Comparison of ENCODE assay signal across 1 cellular context in the genomic region with DNA sequence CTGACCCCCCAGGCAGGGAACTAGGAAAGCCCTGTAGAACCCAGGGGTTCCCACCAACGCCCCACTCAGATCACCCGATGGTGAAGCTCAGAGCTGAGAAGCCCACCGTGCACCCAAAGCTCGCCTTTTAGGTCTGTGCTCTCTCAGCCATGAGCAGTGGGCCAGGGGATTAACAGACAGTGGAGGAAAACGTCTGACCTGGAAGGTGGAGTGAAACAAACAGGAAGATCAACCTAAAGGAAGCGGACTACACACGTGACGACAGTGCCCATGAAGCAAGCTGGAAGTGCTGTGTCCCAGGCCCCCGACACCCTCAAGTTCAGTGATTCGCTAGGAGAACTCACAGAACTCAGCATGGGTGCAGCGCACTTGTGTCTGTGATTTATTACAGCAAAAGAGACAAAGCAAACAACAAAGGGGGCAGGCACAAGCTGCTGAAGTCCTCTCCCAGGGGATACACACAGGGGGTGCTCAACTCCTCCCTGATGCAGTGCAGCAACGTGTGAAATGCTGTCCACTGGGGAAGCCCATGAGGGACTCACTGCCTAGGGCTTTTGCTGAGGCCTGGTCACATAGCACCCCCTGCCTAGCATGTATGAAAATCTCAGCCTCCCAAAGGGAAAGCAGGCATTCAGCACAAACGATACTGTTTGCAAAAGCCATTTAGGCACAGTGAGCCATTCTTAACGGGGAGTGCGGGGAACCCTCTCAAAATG.
TF ChIP-seq lines count a peak whose summit lies in the region.

No MANE protein-coding gene starts in this region.

TF ChIP-seq in HepG2, 621 proteins besides CTCF, POLR2A, EP300 and RAD21 (continued from another document and continues in another):
- TF ChIP-seq STAT6 (CRISPR knock-in tag; IDR thresholded peaks at IDR 0.05; ENCODE audit: borderline replicate concordance) (no peak), ZNF205 (CRISPR knock-in tag; IDR thresholded peaks at IDR 0.05) (0 out of 2 replicates have a peak, but pooled peaks have one; percentile 51), ZNF572 (CRISPR knock-in tag; IDR thresholded peaks at IDR 0.05) (0 out of 2 replicates have a peak, but pooled peaks have one; percentile 87), MYC (CRISPR knock-in tag; IDR thresholded peaks at IDR 0.05; ENCODE audit: borderline replicate concordance) (0 out of 2 replicates have a peak, but pooled peaks have one; percentile 35), FOXA1 (IDR thresholded peaks at IDR 0.05) (no peak), FOXA1 (CRISPR knock-in tag; IDR thresholded peaks at IDR 0.05) (0 out of 2 replicates have a peak, but pooled peaks have one; percentile 14), CREB1 (IDR thresholded peaks at IDR 0.05) (no peak), CREB1 (CRISPR knock-in tag; IDR thresholded peaks at IDR 0.05) (no peak), TFDP2 (CRISPR knock-in tag; IDR thresholded peaks at IDR 0.05) (0 out of 2 replicates have a peak, but pooled peaks have one; percentile 36), IRF2 (CRISPR knock-in tag; IDR thresholded peaks at IDR 0.05) (0 out of 2 replicates have a peak, but pooled peaks have one; percentile 61), SMAD3 (CRISPR knock-in tag; IDR thresholded peaks at IDR 0.05) (peak; percentile 53; the same call in 1 of the 2 replicates), ZNF605 (CRISPR knock-in tag; IDR thresholded peaks at IDR 0.05) (peak; percentile 49; the same call in 1 of the 2 replicates), ZNF768 (CRISPR knock-in tag; IDR thresholded peaks at IDR 0.05) (no peak), MXD4 (CRISPR knock-in tag; IDR thresholded peaks at IDR 0.05) (peak; percentile 48; the same call in 1 of the 2 replicates), EHMT2 (IDR thresholded peaks at IDR 0.05; ENCODE audit: borderline replicate concordance, low read depth, low read length) (no peak), ZBTB7A (CRISPR knock-in tag; IDR thresholded peaks at IDR 0.05) (0 out of 2 replicates have a peak, but pooled peaks have one; percentile 41), TSC22D2 (CRISPR knock-in tag; IDR thresholded peaks at IDR 0.05; ENCODE audit: borderline replicate concordance) (0 out of 2 replicates have a peak, but pooled peaks have one; percentile 36), ZFP62 (CRISPR knock-in tag; IDR thresholded peaks at IDR 0.05) (no peak), RXRB (CRISPR knock-in tag; IDR thresholded peaks at IDR 0.05; ENCODE audit: borderline replicate concordance) (peak; percentile 40; the same call in 1 of the 2 replicates), ZNF501 (CRISPR knock-in tag; IDR thresholded peaks at IDR 0.05) (peak; percentile 86), ZNF331 (CRISPR knock-in tag; IDR thresholded peaks at IDR 0.05) (peak; percentile 62; the same call in 1 of the 2 replicates), ZNF160 (CRISPR knock-in tag; IDR thresholded peaks at IDR 0.05) (no peak), KDM3A (CRISPR knock-in tag; IDR thresholded peaks at IDR 0.05; ENCODE audit: low read depth) (0 out of 2 replicates have a peak, but pooled peaks have one; percentile 44), KAT8 (CRISPR knock-in tag; IDR thresholded peaks at IDR 0.05) (0 out of 2 replicates have a peak, but pooled peaks have one; percentile 36), GPBP1L1 (CRISPR knock-in tag; IDR thresholded peaks at IDR 0.05) (no peak), SMAD9 (CRISPR knock-in tag; IDR thresholded peaks at IDR 0.05) (no peak), ZNF292 (CRISPR knock-in tag; IDR thresholded peaks at IDR 0.05; ENCODE audit: borderline replicate concordance, low read depth) (peak; percentile 82; the same call in 1 of the 2 replicates), MIXL1 (CRISPR knock-in tag; IDR thresholded peaks at IDR 0.05) (peak; percentile 25; the same call in 1 of the 2 replicates), YEATS2 (CRISPR knock-in tag; IDR thresholded peaks at IDR 0.05; ENCODE audit: borderline replicate concordance) (peak; percentile 22; the same call in 1 of the 2 replicates), DRAP1 (CRISPR knock-in tag; IDR thresholded peaks at IDR 0.05) (peak; percentile 51; the same call in 1 of the 2 replicates), ZNF263 (CRISPR knock-in tag; IDR thresholded peaks at IDR 0.05) (peak; percentile 83), SOX5 (CRISPR knock-in tag; IDR thresholded peaks at IDR 0.05; ENCODE audit: borderline replicate concordance) (0 out of 2 replicates have a peak, but pooled peaks have one; percentile 18), SKIL (CRISPR knock-in tag; IDR thresholded peaks at IDR 0.05; ENCODE audit: borderline replicate concordance) (no peak), HDAC2 (CRISPR knock-in tag; IDR thresholded peaks at IDR 0.05) (0 out of 2 replicates have a peak, but pooled peaks have one; percentile 34), NFYC (CRISPR knock-in tag; IDR thresholded peaks at IDR 0.05) (peak; percentile 14; the same call in 1 of the 2 replicates)
- TF ChIP-seq, protein P1, sequence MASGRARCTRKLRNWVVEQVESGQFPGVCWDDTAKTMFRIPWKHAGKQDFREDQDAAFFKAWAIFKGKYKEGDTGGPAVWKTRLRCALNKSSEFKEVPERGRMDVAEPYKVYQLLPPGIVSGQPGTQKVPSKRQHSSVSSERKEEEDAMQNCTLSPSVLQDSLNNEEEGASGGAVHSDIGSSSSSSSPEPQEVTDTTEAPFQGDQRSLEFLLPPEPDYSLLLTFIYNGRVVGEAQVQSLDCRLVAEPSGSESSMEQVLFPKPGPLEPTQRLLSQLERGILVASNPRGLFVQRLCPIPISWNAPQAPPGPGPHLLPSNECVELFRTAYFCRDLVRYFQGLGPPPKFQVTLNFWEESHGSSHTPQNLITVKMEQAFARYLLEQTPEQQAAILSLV (CRISPR knock-in tag; IDR thresholded peaks at IDR 0.05; ENCODE audit: borderline replicate concordance): peak; percentile 54; the same call in 1 of the 2 replicates
- TF ChIP-seq, protein P2, sequence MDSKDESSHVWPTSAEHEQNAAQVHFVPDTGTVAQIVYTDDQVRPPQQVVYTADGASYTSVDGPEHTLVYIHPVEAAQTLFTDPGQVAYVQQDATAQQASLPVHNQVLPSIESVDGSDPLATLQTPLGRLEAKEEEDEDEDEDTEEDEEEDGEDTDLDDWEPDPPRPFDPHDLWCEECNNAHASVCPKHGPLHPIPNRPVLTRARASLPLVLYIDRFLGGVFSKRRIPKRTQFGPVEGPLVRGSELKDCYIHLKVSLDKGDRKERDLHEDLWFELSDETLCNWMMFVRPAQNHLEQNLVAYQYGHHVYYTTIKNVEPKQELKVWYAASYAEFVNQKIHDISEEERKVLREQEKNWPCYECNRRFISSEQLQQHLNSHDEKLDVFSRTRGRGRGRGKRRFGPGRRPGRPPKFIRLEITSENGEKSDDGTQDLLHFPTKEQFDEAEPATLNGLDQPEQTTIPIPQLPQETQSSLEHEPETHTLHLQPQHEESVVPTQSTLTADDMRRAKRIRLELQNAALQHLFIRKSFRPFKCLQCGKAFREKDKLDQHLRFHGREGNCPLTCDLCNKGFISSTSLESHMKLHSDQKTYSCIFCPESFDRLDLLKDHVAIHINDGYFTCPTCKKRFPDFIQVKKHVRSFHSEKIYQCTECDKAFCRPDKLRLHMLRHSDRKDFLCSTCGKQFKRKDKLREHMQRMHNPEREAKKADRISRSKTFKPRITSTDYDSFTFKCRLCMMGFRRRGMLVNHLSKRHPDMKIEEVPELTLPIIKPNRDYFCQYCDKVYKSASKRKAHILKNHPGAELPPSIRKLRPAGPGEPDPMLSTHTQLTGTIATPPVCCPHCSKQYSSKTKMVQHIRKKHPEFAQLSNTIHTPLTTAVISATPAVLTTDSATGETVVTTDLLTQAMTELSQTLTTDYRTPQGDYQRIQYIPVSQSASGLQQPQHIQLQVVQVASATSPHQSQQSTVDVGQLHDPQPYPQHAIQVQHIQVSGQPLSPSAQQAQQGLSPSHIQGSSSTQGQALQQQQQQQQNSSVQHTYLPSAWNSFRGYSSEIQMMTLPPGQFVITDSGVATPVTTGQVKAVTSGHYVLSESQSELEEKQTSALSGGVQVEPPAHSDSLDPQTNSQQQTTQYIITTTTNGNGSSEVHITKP (CRISPR knock-in tag; IDR thresholded peaks at IDR 0.05; ENCODE audit: low read depth): 0 out of 2 replicates have a peak, but pooled peaks have one; percentile 19
- TF ChIP-seq, protein P3, sequence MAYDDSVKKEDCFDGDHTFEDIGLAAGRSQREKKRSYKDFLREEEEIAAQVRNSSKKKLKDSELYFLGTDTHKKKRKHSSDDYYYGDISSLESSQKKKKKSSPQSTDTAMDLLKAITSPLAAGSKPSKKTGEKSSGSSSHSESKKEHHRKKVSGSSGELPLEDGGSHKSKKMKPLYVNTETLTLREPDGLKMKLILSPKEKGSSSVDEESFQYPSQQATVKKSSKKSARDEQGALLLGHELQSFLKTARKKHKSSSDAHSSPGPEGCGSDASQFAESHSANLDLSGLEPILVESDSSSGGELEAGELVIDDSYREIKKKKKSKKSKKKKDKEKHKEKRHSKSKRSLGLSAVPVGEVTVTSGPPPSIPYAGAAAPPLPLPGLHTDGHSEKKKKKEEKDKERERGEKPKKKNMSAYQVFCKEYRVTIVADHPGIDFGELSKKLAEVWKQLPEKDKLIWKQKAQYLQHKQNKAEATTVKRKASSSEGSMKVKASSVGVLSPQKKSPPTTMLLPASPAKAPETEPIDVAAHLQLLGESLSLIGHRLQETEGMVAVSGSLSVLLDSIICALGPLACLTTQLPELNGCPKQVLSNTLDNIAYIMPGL (CRISPR knock-in tag; IDR thresholded peaks at IDR 0.05; ENCODE audit: borderline replicate concordance in 1 of 2, low read depth in 1 of 2): peak; percentile 23 to 64; a peak in 1 of 4 replicates
- TF ChIP-seq, protein P4, sequence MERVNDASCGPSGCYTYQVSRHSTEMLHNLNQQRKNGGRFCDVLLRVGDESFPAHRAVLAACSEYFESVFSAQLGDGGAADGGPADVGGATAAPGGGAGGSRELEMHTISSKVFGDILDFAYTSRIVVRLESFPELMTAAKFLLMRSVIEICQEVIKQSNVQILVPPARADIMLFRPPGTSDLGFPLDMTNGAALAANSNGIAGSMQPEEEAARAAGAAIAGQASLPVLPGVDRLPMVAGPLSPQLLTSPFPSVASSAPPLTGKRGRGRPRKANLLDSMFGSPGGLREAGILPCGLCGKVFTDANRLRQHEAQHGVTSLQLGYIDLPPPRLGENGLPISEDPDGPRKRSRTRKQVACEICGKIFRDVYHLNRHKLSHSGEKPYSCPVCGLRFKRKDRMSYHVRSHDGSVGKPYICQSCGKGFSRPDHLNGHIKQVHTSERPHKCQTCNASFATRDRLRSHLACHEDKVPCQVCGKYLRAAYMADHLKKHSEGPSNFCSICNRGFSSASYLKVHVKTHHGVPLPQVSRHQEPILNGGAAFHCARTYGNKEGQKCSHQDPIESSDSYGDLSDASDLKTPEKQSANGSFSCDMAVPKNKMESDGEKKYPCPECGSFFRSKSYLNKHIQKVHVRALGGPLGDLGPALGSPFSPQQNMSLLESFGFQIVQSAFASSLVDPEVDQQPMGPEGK (CRISPR knock-in tag; IDR thresholded peaks at IDR 0.05): peak; percentile 45; the same call in 1 of the 2 replicates
